16 cellular contexts compared by ENCODE assay signal in the genomic region with DNA sequence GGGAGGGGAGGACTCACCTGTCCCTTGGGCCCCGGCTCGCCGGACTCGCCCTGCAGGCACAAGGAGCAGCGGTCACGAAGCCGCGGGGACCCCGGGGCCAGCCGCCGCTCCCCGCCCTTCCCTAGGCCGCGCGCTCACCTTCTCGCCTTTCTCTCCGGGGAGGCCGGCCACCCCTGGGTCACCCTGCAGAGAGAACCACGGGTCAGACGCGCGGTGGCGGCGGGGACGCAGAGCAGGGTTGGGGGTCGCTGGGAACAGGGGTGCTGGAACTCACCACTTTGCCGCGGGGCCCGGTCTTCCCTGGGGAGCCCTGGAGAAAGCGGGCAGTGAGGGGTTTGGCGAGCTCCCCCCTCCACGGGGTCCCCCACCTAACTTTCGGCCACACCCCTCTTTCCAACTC. TPM values are rescaled to one million over a fixed set of nuclear protein-coding genes. Genes with fewer than 3 reads are reported as not detected.
DNase-seq lines count a peak whose midpoint lies in the region; ATAC-seq, FAIRE-seq and TF ChIP-seq lines count a peak whose summit lies in the region.
"Had no signal": no experiment of that assay in that cellular context is flagged by ENCODE, and none has a peak within 500 bp of the region (broad histone marks: within the 10 kb centered on the region; RNA-seq: fewer than 3 reads in every experiment).

No MANE protein-coding gene starts in this region.

- POLR2A ChIA-PET in WTC11 (lab: Charles Lee), result no interaction called here

- no peaks in the 10 kb centered on the region for H3K36me3 Mint-ChIP-seq in WTC11
- H3K36me3 Mint-ChIP-seq: CD8-positive, alpha-beta memory T cell had no signal

- H2BK5ac ChIP-seq in trophoblast cell (ENCODE audit: low read depth, low read length, poor library complexity), result no peak overlapping the region

- H3K36me3 ChIP-seq in keratinocyte (ENCODE audit: control insufficient read depth in 2 of 2, extremely low read depth in 1 of 2, insufficient read depth in 2 of 2, low read length in 2 of 2), result peaks cover 4 to 5% of the 10 kb centered on the region in 2 experiments
- H3K36me3 ChIP-seq in trophoblast cell (ENCODE audit: control insufficient read depth in 1 of 2, insufficient read depth in 2 of 2, low read length in 2 of 2), result no peaks in the 10 kb centered on the region

- peaks cover 17% of the 10 kb centered on the region for H3K79me1 ChIP-seq in trophoblast cell (ENCODE audit: low read length)

- peak overlapping the region; percentile 70 for H3K4me2 ChIP-seq in keratinocyte (ENCODE audit: control insufficient read depth, extremely low read depth, insufficient read depth, low read depth, low read length)
- H3K4me2 ChIP-seq in trophoblast cell (ENCODE audit: low read length), result no peak overlapping the region
- H3K4me2 ChIP-seq: BLaER1 had no signal

- H4K8ac ChIP-seq in trophoblast cell (ENCODE audit: low read depth, low read length), result peak overlapping the region; percentile 33

- peak overlapping the region; percentile 43 for H2BK120ac ChIP-seq in trophoblast cell (ENCODE audit: insufficient read depth, low read length, poor library complexity)

- no peak for FAIRE-seq in keratinocyte (lab: Jason Lieb, UNC)

- no peak overlapping the region for H3K14ac ChIP-seq in trophoblast cell (ENCODE audit: low read length)

- H3K18ac ChIP-seq in trophoblast cell (ENCODE audit: low read length), result peak overlapping the region; percentile 47

- H2AFZ ChIP-seq in keratinocyte (ENCODE audit: control insufficient read depth, low read length), result no peak overlapping the region
- no peak overlapping the region for H2AFZ ChIP-seq in trophoblast cell (ENCODE audit: insufficient read depth, low read length, poor library complexity)

- peak overlapping the region; percentile 71 for H2AK5ac ChIP-seq in trophoblast cell (ENCODE audit: low read length)

- H4K20me1 ChIP-seq in keratinocyte (ENCODE audit: control insufficient read depth, extremely low read depth, insufficient read depth, low read length), result no peaks in the 10 kb centered on the region

- no peak overlapping the region for H3K4ac ChIP-seq in trophoblast cell (ENCODE audit: low read depth, low read length)

- H3K4me1 Mint-ChIP-seq in WTC11, result no peaks in the 10 kb centered on the region
- H3K4me1 Mint-ChIP-seq: CD8-positive, alpha-beta memory T cell; H9 had no signal

- TF ChIP-seq CTCF in WTC11 (IDR thresholded peaks at IDR 0.05) (no peak), keratinocyte (optimal IDR thresholded peaks at IDR 0.05 in 1 of 3, IDR thresholded peaks at IDR 0.05 in 1 of 3, conservative IDR thresholded peaks at IDR 0.05 in 1 of 3; ENCODE audit: extremely low read depth in 1 of 3, insufficient read depth in 2 of 3, low read length in 3 of 3) (no peak)

- H3K9me3 ChIP-seq in keratinocyte (ENCODE audit: control insufficient read depth, low read depth, low read length), result no peaks in the 10 kb centered on the region
- H3K9me3 ChIP-seq in trophoblast cell (ENCODE audit: insufficient read depth, low read depth, low read length), result no peaks in the 10 kb centered on the region
- H3K9me3 ChIP-seq: BLaER1, Caco-2 had no signal

- H3K79me2 ChIP-seq in keratinocyte (ENCODE audit: control insufficient read depth, insufficient read depth, low read length) (no peaks in the 10 kb centered on the region), trophoblast cell (ENCODE audit: control insufficient read depth, insufficient read depth, low read length, poor library complexity) (peaks cover 6% of the 10 kb centered on the region)

- H3K27ac Mint-ChIP-seq in WTC11, result no peak overlapping the region
- H3K27ac Mint-ChIP-seq: CD8-positive, alpha-beta memory T cell; H9 had no signal

- H3K27me3 ChIP-seq in keratinocyte (ENCODE audit: control insufficient read depth, extremely low read depth, insufficient read depth, low read length) (no peaks in the 10 kb centered on the region), trophoblast cell (ENCODE audit: insufficient read depth, low read length) (no peaks in the 10 kb centered on the region)
- H3K27me3 ChIP-seq: BLaER1 had no signal

- peak; percentile 35 for DNase-seq in activated CD8-positive, alpha-beta memory T cell treated with anti-CD3 and anti-CD28 coated beads for 24 hours
- no peak for DNase-seq in activated CD8-positive, alpha-beta memory T cell treated with anti-CD3 and anti-CD28 coated beads, Interleukin-2, amount 50 U/mL, for 4 hours
- DNase-seq in WTC11 (ENCODE audit: low spot score) (no peak), keratinocyte (ENCODE audit: low read depth, low spot score) (no peak), trophoblast cell (no peak), activated gamma-delta T cell treated with Interleukin-2 at 50 U/mL for 16 hours (no peak), DMS79 (lab: John Stamatoyannopoulos, UW) (no peak)
- DNase-seq: Caco-2; CD8-positive, alpha-beta memory T cell; GF-D8; H9 had no signal

- H3K4me1 ChIP-seq in keratinocyte (ENCODE audit: control insufficient read depth, extremely low read depth, insufficient read depth, low read length) (peaks cover 29% of the 10 kb centered on the region), trophoblast cell (ENCODE audit: control insufficient read depth in 1 of 2, insufficient read depth in 2 of 2, low read length in 2 of 2) (peaks cover 19 to 23% of the 10 kb centered on the region in 2 experiments)
- H3K4me1 ChIP-seq: Caco-2 had no signal

- no peaks in the 10 kb centered on the region for H3K9me1 ChIP-seq in keratinocyte (ENCODE audit: control insufficient read depth, extremely low read depth, insufficient read depth, low read length)

- H2BK12ac ChIP-seq in trophoblast cell (ENCODE audit: low read length), result peak overlapping the region; percentile 28

- peak overlapping the region; percentile 62 for H4K91ac ChIP-seq in trophoblast cell (ENCODE audit: low read depth, low read length)

- no peak overlapping the region for H3K23ac ChIP-seq in trophoblast cell (ENCODE audit: low read length)

- no peaks in the 10 kb centered on the region for H3K9me3 Mint-ChIP-seq in WTC11
- H3K9me3 Mint-ChIP-seq: CD8-positive, alpha-beta memory T cell; H9 had no signal

- H3K27me3 Mint-ChIP-seq in WTC11 (ENCODE audit: low read depth), result peaks cover 26% of the 10 kb centered on the region
- H3K27me3 Mint-ChIP-seq: CD8-positive, alpha-beta memory T cell had no signal

- CTCF ChIA-PET in WTC11 (lab: Charles Lee), result interaction anchor here (1.0 to 4.1 kb wide), 2 partner anchors 11 to 160 kb away, joined by 3 to 26 read pairs; no protein-coding TSS in a partner anchor

- H3K9ac ChIP-seq in keratinocyte (ENCODE audit: control insufficient read depth, extremely low read depth, insufficient read depth, low read length) (peak overlapping the region; percentile 62), trophoblast cell (ENCODE audit: low read length) (no peak overlapping the region)
- H3K9ac ChIP-seq: BLaER1 had no signal

- no CpG with 5 or more reads among the region's 33 CpGs for whole genome bisulfite sequencing in trophoblast cell (ENCODE audit: extremely low coverage, insufficient coverage, insufficient read length)

- no peak for ATAC-seq in WTC11
- no peak for ATAC-seq in GM21576 (IDR thresholded peaks at IDR 0.05; ENCODE audit: unreplicated experiment)

- H3K4me3 ChIP-seq in keratinocyte (ENCODE audit: control insufficient read depth in 2 of 3, extremely low read depth in 1 of 3, insufficient read depth in 2 of 3, low read depth in 1 of 3, low read length in 3 of 3) (peak overlapping the region; percentile 23 to 46 (median 41)), trophoblast cell (ENCODE audit: low read depth, low read length) (no peak overlapping the region)
- H3K4me3 ChIP-seq: BLaER1 had no signal

- dilution Hi-C loops in keratinocyte (cut with MboI; ENCODE audit: extremely low pct_ligation_motif_present, low sequenced_read_pairs), result no loop called here

- H3K27ac ChIP-seq in keratinocyte (ENCODE audit: control insufficient read depth, insufficient read depth, low read length), result peak overlapping the region; percentile 80
- H3K27ac ChIP-seq in trophoblast cell (ENCODE audit: low read depth, low read length), result no peak overlapping the region
- H3K27ac ChIP-seq: 22Rv1, BLaER1, HL-60 had no signal

- peak overlapping the region; percentile 61 for H3K4me3 Mint-ChIP-seq in WTC11
- H3K4me3 Mint-ChIP-seq: CD8-positive, alpha-beta memory T cell; H9 had no signal

- no peak overlapping the region for H4K12ac ChIP-seq in trophoblast cell (ENCODE audit: low read depth, low read length)

RNA-seq across cellular contexts. Expression of gene COL9A2, which starts 13.3 kb away (rescaled TPM):
- total RNA-seq in WTC11 (2021), result 4.2 to 5.5 TPM (median 4.7 TPM) in 3 replicates
- 1.2 to 3.0 TPM (median 1.6 TPM) in 3 replicates for polyA plus RNA-seq in keratinocyte
- polyA plus RNA-seq in keratinocyte (2011; ENCODE audit: low read depth), result 0.26 TPM
- polyA plus RNA-seq in keratinocyte (2011; cell fraction: cytosol; rRNA removed), result 1.3 and 1.7 TPM in 2 replicates
- polyA plus RNA-seq in keratinocyte (2011; cell fraction: nucleus; rRNA removed), result 1.4 and 1.5 TPM in 2 replicates
- polyA plus RNA-seq in keratinocyte (2012; ENCODE audit: low replicate concordance), result 0.21 and 3.9 TPM in 2 replicates
- 0.89 to 2.9 TPM (median 1.3 TPM) in 3 replicates for polyA minus RNA-seq in keratinocyte
- 2.3 TPM for polyA minus RNA-seq in keratinocyte (2011; cell fraction: cytosol; rRNA and poly(A)+ RNA removed)
- 0.63 and 0.78 TPM in 2 replicates for polyA minus RNA-seq in keratinocyte (2011; cell fraction: nucleus; rRNA and poly(A)+ RNA removed)
- 18.1 and 20.5 TPM in 2 replicates for polyA plus RNA-seq in trophoblast cell (2013)

RNA-seq across cellular contexts. Expression of gene ZMPSTE24, which starts 45.8 kb away (rescaled TPM):
- total RNA-seq in WTC11 (2021), result 27.0 to 31.7 TPM (median 28.9 TPM) in 3 replicates
- 34.0 to 73.4 TPM (median 44.9 TPM) in 3 replicates for polyA plus RNA-seq in keratinocyte
- 16.4 TPM for polyA plus RNA-seq in keratinocyte (2011; ENCODE audit: low read depth)
- 22.5 and 43.4 TPM in 2 replicates for polyA plus RNA-seq in keratinocyte (2011; cell fraction: cytosol; rRNA removed)
- 48.0 and 77.7 TPM in 2 replicates for polyA plus RNA-seq in keratinocyte (2011; cell fraction: nucleus; rRNA removed)
- 30.2 and 49.7 TPM in 2 replicates for polyA plus RNA-seq in keratinocyte (2012; ENCODE audit: low replicate concordance)
- polyA minus RNA-seq in keratinocyte, result 14.0 to 54.8 TPM (median 29.0 TPM) in 3 replicates
- polyA minus RNA-seq in keratinocyte (2011; cell fraction: cytosol; rRNA and poly(A)+ RNA removed), result 44.1 TPM
- polyA minus RNA-seq in keratinocyte (2011; cell fraction: nucleus; rRNA and poly(A)+ RNA removed), result 67.5 and 109 TPM in 2 replicates
- polyA plus RNA-seq in trophoblast cell (2013), result 36.9 and 39.4 TPM in 2 replicates

RNA-seq across cellular contexts. Expression of gene TMCO2, which starts 56.1 kb away (rescaled TPM):
- not detected in 3 replicates for total RNA-seq in WTC11 (2021)
- polyA plus RNA-seq in keratinocyte, result not detected in 3 replicates
- not detected for polyA plus RNA-seq in keratinocyte (2011; ENCODE audit: low read depth)
- polyA plus RNA-seq in keratinocyte (2011; cell fraction: cytosol; rRNA removed), result not detected in 2 replicates
- not detected in 2 replicates for polyA plus RNA-seq in keratinocyte (2011; cell fraction: nucleus; rRNA removed)
- not detected in 2 replicates for polyA plus RNA-seq in keratinocyte (2012; ENCODE audit: low replicate concordance)
- polyA minus RNA-seq in keratinocyte, result not detected in 3 replicates
- not detected for polyA minus RNA-seq in keratinocyte (2011; cell fraction: cytosol; rRNA and poly(A)+ RNA removed)
- not detected in 2 replicates for polyA minus RNA-seq in keratinocyte (2011; cell fraction: nucleus; rRNA and poly(A)+ RNA removed)
- polyA plus RNA-seq in trophoblast cell (2013), result 0.33 and 0.35 TPM in 2 replicates
- total RNA-seq: A673; Caco-2; CD8-positive, alpha-beta memory T cell; H9 had no signal
- polyA plus RNA-seq: CD8-positive, alpha-beta memory T cell had no signal
